Comparison of ENCODE assay signal across 2 cellular contexts in genomic region chr10:86170255-86171153, GRCh38.
TF ChIP-seq lines count a peak whose summit lies in the region.

No MANE protein-coding gene starts in this region.

TF ChIP-seq in HEK293, 187 proteins besides CTCF, POLR2A, EP300 and RAD21:
- no peak for TF ChIP-seq ZNF704 (tag by site-specific recombination; IDR thresholded peaks at IDR 0.05)
- TF ChIP-seq ZNF221 (tag by site-specific recombination; IDR thresholded peaks at IDR 0.05; ENCODE audit: borderline replicate concordance), result no peak
- peak; percentile 60 for TF ChIP-seq EGR2 (tag by site-specific recombination; IDR thresholded peaks at IDR 0.05; ENCODE audit: low read depth)
- no peak for TF ChIP-seq ZNF311 (tag by site-specific recombination; IDR thresholded peaks at IDR 0.05; ENCODE audit: borderline replicate concordance)
- no peak for TF ChIP-seq ZNF416 (tag by site-specific recombination; IDR thresholded peaks at IDR 0.05)
- TF ChIP-seq ZFHX2 (tag by site-specific recombination; conservative IDR thresholded peaks at IDR 0.05), result peak; percentile 72
- no peak for TF ChIP-seq ZNF324 (tag by site-specific recombination; IDR thresholded peaks at IDR 0.05)

TF ChIP-seq in GM12878, 131 proteins besides CTCF, POLR2A, EP300 and RAD21:
- TF ChIP-seq MEF2B (IDR thresholded peaks at IDR 0.05; ENCODE audit: partially characterized antibody, poor library complexity, severe bottlenecking) (peak; percentile 1), SPI1 (IDR thresholded peaks at IDR 0.05; ENCODE audit: borderline replicate concordance, insufficient read depth, low read depth, low read length) (peak; percentile 97), YBX1 (IDR thresholded peaks at IDR 0.05) (no peak), IKZF1 (conservative IDR thresholded peaks at IDR 0.05) (peak; percentile 76), USF1 (IDR thresholded peaks at IDR 0.05; ENCODE audit: borderline replicate concordance, extremely low read length, insufficient read depth, low read depth, low read length) (no peak), GABPA (IDR thresholded peaks at IDR 0.05; ENCODE audit: low read depth) (no peak), SUPT20H (IDR thresholded peaks at IDR 0.05; ENCODE audit: borderline replicate concordance, control insufficient read depth, low read depth, low read length) (no peak), ATF2 (IDR thresholded peaks at IDR 0.05; ENCODE audit: low read length) (no peak), MTA2 (IDR thresholded peaks at IDR 0.05; ENCODE audit: low read depth) (peak; percentile 87), EZH2 (IDR thresholded peaks at IDR 0.05; ENCODE audit: borderline replicate concordance, control insufficient read depth, low read depth, low read length) (no peak), NBN (IDR thresholded peaks at IDR 0.05) (0 out of 2 replicates have a peak, but pooled peaks have one; percentile 54), ATF7 (IDR thresholded peaks at IDR 0.05; ENCODE audit: low read depth) (no peak; the same call in 1 of the 2 replicates), SMAD5 (IDR thresholded peaks at IDR 0.05; ENCODE audit: low read depth) (no peak), BCLAF1 (IDR thresholded peaks at IDR 0.05) (no peak), MAX (IDR thresholded peaks at IDR 0.05; ENCODE audit: low read depth, low read length) (no peak), ZZZ3 (IDR thresholded peaks at IDR 0.05; ENCODE audit: control insufficient read depth, insufficient read length, low read depth) (no peak), BHLHE40 (IDR thresholded peaks at IDR 0.05; ENCODE audit: borderline replicate concordance in 1 of 2, low read depth in 2 of 2, low read length in 1 of 2) (peak; percentile 40 to 84; a peak in 3 of 4 replicates), FOXM1 (IDR thresholded peaks at IDR 0.05; ENCODE audit: low read depth, low read length) (no peak), DPF2 (IDR thresholded peaks at IDR 0.05) (peak; percentile 78), TCF7 (IDR thresholded peaks at IDR 0.05; ENCODE audit: borderline replicate concordance) (no peak), PAX5 (IDR thresholded peaks at IDR 0.05; ENCODE audit: borderline replicate concordance, low read depth, low read length) (0 out of 2 replicates have a peak, but pooled peaks have one; percentile 42), IKZF2 (IDR thresholded peaks at IDR 0.05) (peak; percentile 71 to 72; a peak in 2 of 4 replicates), BCL11A (IDR thresholded peaks at IDR 0.05; ENCODE audit: low read depth, low read length) (peak; percentile 91), ZNF274 (IDR thresholded peaks at IDR 0.05; ENCODE audit: insufficient read depth, insufficient read length) (no peak), SUZ12 (IDR thresholded peaks at IDR 0.05; ENCODE audit: unreplicated experiment) (no peak), GATAD2B (conservative IDR thresholded peaks at IDR 0.05; ENCODE audit: low read depth) (no peak), CBFB (IDR thresholded peaks at IDR 0.05; ENCODE audit: low read depth) (no peak)
- TF ChIP-seq, protein P1, sequence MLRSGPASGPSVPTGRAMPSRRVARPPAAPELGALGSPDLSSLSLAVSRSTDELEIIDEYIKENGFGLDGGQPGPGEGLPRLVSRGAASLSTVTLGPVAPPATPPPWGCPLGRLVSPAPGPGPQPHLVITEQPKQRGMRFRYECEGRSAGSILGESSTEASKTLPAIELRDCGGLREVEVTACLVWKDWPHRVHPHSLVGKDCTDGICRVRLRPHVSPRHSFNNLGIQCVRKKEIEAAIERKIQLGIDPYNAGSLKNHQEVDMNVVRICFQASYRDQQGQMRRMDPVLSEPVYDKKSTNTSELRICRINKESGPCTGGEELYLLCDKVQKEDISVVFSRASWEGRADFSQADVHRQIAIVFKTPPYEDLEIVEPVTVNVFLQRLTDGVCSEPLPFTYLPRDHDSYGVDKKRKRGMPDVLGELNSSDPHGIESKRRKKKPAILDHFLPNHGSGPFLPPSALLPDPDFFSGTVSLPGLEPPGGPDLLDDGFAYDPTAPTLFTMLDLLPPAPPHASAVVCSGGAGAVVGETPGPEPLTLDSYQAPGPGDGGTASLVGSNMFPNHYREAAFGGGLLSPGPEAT (IDR thresholded peaks at IDR 0.05; ENCODE audit: low read depth), result 0 out of 2 replicates have a peak, but pooled peaks have one; percentile 33
- TF ChIP-seq, protein P2, sequence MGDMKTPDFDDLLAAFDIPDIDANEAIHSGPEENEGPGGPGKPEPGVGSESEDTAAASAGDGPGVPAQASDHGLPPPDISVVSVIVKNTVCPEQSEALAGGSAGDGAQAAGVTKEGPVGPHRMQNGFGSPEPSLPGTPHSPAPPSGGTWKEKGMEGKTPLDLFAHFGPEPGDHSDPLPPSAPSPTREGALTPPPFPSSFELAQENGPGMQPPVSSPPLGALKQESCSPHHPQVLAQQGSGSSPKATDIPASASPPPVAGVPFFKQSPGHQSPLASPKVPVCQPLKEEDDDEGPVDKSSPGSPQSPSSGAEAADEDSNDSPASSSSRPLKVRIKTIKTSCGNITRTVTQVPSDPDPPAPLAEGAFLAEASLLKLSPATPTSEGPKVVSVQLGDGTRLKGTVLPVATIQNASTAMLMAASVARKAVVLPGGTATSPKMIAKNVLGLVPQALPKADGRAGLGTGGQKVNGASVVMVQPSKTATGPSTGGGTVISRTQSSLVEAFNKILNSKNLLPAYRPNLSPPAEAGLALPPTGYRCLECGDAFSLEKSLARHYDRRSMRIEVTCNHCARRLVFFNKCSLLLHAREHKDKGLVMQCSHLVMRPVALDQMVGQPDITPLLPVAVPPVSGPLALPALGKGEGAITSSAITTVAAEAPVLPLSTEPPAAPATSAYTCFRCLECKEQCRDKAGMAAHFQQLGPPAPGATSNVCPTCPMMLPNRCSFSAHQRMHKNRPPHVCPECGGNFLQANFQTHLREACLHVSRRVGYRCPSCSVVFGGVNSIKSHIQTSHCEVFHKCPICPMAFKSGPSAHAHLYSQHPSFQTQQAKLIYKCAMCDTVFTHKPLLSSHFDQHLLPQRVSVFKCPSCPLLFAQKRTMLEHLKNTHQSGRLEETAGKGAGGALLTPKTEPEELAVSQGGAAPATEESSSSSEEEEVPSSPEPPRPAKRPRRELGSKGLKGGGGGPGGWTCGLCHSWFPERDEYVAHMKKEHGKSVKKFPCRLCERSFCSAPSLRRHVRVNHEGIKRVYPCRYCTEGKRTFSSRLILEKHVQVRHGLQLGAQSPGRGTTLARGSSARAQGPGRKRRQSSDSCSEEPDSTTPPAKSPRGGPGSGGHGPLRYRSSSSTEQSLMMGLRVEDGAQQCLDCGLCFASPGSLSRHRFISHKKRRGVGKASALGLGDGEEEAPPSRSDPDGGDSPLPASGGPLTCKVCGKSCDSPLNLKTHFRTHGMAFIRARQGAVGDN (IDR thresholded peaks at IDR 0.05), result no peak
TF ChIP-seq in GM12878: peak in this region for 11.
